Comparison of ENCODE assay signal across 1 cellular context in the genomic region with DNA sequence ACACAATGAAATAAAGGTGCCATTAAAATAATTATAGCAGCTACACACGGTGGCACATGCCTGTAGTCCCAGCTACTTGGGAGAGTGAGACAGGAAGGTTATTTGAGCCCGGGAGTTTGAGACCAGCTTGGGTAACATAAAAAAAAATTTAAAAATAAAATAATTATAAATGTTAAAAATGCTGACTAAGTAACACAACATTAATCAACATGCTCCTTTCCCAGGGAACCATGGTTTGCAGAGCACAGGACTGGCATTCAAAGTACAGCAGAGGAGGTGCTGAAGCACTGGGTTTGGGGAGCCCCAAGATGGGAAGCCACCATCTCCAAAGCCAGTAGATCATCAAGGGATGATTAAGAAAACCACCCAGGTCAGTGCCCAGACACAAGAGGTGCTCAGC.
A peak's percentile ranks its signal among the peaks of the same experiment; 100 is the strongest.
TF ChIP-seq lines count a peak whose summit lies in the region.

No MANE protein-coding gene starts in this region.

TF ChIP-seq in K562, 482 proteins besides CTCF, POLR2A, EP300 and RAD21:
- TF ChIP-seq ZNF124 (CRISPR knock-in tag; IDR thresholded peaks at IDR 0.05) = no peak
- no peak for TF ChIP-seq BRF1 (IDR thresholded peaks at IDR 0.05; ENCODE audit: borderline replicate concordance, extremely low read depth, insufficient read length)
- TF ChIP-seq DNMT1 (IDR thresholded peaks at IDR 0.05) = no peak
- TF ChIP-seq MAFG (tag; conservative IDR thresholded peaks at IDR 0.05) = peak; percentile 65
- peak; percentile 88 for TF ChIP-seq ZNF316 (IDR thresholded peaks at IDR 0.05)
- TF ChIP-seq C11orf30 (IDR thresholded peaks at IDR 0.05; ENCODE audit: low read depth) = peak; percentile 82
- TF ChIP-seq MAFK (IDR thresholded peaks at IDR 0.05; ENCODE audit: low read length) = peak; percentile 42; the same call in 1 of the 2 replicates
- peak; percentile 58 for TF ChIP-seq MAFF (IDR thresholded peaks at IDR 0.05; ENCODE audit: low read length)
- no peak for TF ChIP-seq ZNF41 (CRISPR knock-in tag; conservative IDR thresholded peaks at IDR 0.05)
